In the genomic region with DNA sequence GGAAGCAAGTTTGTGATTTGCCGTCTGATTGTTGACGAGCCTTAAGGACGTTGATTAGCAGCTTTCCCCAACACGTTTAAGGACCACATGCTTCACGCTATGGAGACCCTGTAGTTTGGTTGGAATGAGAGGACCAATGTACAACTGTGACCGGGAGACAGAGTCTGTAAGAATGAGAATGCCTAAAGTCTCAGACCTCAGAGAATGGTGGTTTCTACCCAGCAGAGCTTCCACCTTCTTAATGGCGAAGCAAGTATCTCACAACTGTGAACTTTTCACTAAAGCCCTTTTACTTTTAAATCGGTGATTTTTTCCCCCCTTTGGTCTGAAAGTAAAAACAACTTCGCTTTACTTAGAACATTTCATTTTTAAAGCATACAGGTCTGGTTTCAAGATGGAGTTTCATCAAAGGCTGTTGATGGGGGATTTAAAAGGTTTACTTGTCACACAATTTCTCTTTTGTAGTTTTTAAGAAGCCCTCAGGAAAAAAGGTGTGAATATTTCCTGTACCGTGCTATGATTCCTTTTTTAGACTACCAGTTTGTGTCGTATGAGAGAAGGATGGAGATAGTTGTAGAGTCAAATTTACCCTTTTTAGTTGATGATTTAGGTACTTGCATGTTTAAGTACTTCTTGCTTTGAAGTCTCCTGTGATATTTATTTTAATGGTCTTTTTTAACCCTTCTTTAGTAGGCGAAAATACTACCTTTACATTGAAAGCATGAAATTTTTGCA, we compare ENCODE assay signal across 8 cellular contexts. TPM values are rescaled to one million over a fixed set of nuclear protein-coding genes. Genes with fewer than 3 reads are reported as not detected.
DNase-seq lines count a peak whose midpoint lies in the region; ATAC-seq, FAIRE-seq and TF ChIP-seq lines count a peak whose summit lies in the region.

No MANE protein-coding gene starts in this region.

- H3K9me3 Mint-ChIP-seq in activated T-cell treated with anti-CD3 and anti-CD28 coated beads, Interleukin-2, amount 50 U/mL, for 4 hours: no peaks in the 10 kb centered on the region
- H3K9me3 Mint-ChIP-seq in activated naive CD4-positive, alpha-beta T cell treated with anti-CD3 and anti-CD28 coated beads, Interleukin-2, amount 50 U/mL, for 72 hours: no peaks in the 10 kb centered on the region

- no peak for TF ChIP-seq EP300 in HepG2 (IDR thresholded peaks at IDR 0.05; ENCODE audit: low read depth in 2 of 2, low read length in 2 of 2)
- no peak for TF ChIP-seq EP300 in HepG2 (CRISPR knock-in tag; IDR thresholded peaks at IDR 0.05; ENCODE audit: borderline replicate concordance)
- no peak for TF ChIP-seq EP300 in tibial nerve (IDR thresholded peaks at IDR 0.05)

- BruUV-seq in HepG2 (replicated peaks; lab: Mats Ljungman, UMichigan): TSS peak; percentile 62

- H3K4me3 Mint-ChIP-seq in activated T-cell treated with anti-CD3 and anti-CD28 coated beads, Interleukin-2, amount 50 U/mL, for 4 hours: peak overlapping the region; percentile 93

- FAIRE-seq in HepG2 (lab: Jason Lieb, UNC): no peak

- TF ChIP-seq RAD21 in HepG2 (CRISPR knock-in tag; IDR thresholded peaks at IDR 0.05): no peak

- peaks cover 83% of the 10 kb centered on the region for H3K4me1 Mint-ChIP-seq in activated T-cell treated with anti-CD3 and anti-CD28 coated beads, Interleukin-2, amount 50 U/mL, for 4 hours (ENCODE audit: low read depth)

- WGBS in HepG2 (ENCODE audit: low lambda C conversion rate): 48% methylated on average over 12 of the region's 12 CpGs
- WGBS in tibial nerve, 2 donors: 46 to 47% methylated on average over 12 of the region's 12 CpGs

- TF ChIP-seq CTCF in HepG2 (CRISPR knock-in tag; IDR thresholded peaks at IDR 0.05): no peak
- TF ChIP-seq CTCF in tibial nerve (IDR thresholded peaks at IDR 0.05): no peak

- H3K27ac ChIP-seq in HepG2 (ENCODE audit: extremely low read length, insufficient read depth, low read length) (no peak overlapping the region), tibial nerve (peak overlapping the region in 3 of 4 donors; percentile 90 to 95 (median 95))

- peaks cover 7% of the 10 kb centered on the region for H3K79me2 ChIP-seq in HepG2 (ENCODE audit: insufficient read depth, low read length)

- no peak for TF ChIP-seq POLR2A in HepG2 (IDR thresholded peaks at IDR 0.05; ENCODE audit: insufficient read depth in 1 of 2, low read depth in 2 of 2, low read length in 2 of 2)
- TF ChIP-seq POLR2A in tibial nerve (IDR thresholded peaks at IDR 0.05): no peak

- H3K9me3 ChIP-seq in HepG2 (ENCODE audit: low read length) (no peaks in the 10 kb centered on the region), tibial nerve (no peaks in the 10 kb centered on the region)

- H3K4me2 ChIP-seq in HepG2 (ENCODE audit: low read depth, low read length): peak overlapping the region; percentile 85

- H3K36me3 ChIP-seq in HepG2 (replicated peaks in 1 of 2; ENCODE audit: control insufficient read depth in 1 of 2, insufficient read depth in 2 of 2, low read length in 2 of 2) (no peaks in the 10 kb centered on the region), tibial nerve (no peaks in the 10 kb centered on the region)

- H3K27me3 ChIP-seq in HepG2 (ENCODE audit: control insufficient read depth in 1 of 2, insufficient read depth in 2 of 2, low read length in 2 of 2): peaks cover 0 to 23% of the 10 kb centered on the region in 2 experiments; a peak in 3 of 5 replicates
- no peaks in the 10 kb centered on the region for H3K27me3 ChIP-seq in tibial nerve

- peak overlapping the region; percentile 49 to 77 (median 52); a peak in 4 of 6 replicates for H3K4me3 ChIP-seq in HepG2 (replicated peaks in 1 of 3; ENCODE audit: insufficient read depth in 1 of 3, low read depth in 2 of 3, low read length in 3 of 3)
- peak overlapping the region; percentile 91 to 94 (median 92) for H3K4me3 ChIP-seq in tibial nerve

- CTCF ChIA-PET in HepG2 (lab: Yijun Ruan, JAX; ENCODE audit: low intra/inter-chr PET ratio, low total read pairs): no interaction called here

- peak overlapping the region; percentile 77 for H2AFZ ChIP-seq in HepG2 (ENCODE audit: low read length)

- H3K9ac ChIP-seq in HepG2 (ENCODE audit: insufficient read depth, low read depth, low read length): peak overlapping the region; percentile 55; the same call in 1 of the 2 replicates

- H3K27me3 Mint-ChIP-seq in activated T-cell treated with anti-CD3 and anti-CD28 coated beads, Interleukin-2, amount 50 U/mL, for 4 hours (ENCODE audit: low read depth): no peaks in the 10 kb centered on the region

- H3K4me1 ChIP-seq in HepG2 (ENCODE audit: insufficient read depth, low read length): peaks cover 23% of the 10 kb centered on the region
- peaks cover 0 to 33% (median 5%) of the 10 kb centered on the region in 4 donors for H3K4me1 ChIP-seq in tibial nerve

- peaks cover 8% of the 10 kb centered on the region for H3K36me3 Mint-ChIP-seq in activated T-cell treated with anti-CD3 and anti-CD28 coated beads, Interleukin-2, amount 50 U/mL, for 4 hours (ENCODE audit: insufficient read depth)
- H3K36me3 Mint-ChIP-seq in activated naive CD4-positive, alpha-beta T cell treated with anti-CD3 and anti-CD28 coated beads, Interleukin-2, amount 50 U/mL, for 72 hours: peaks cover 12 to 21% of the 10 kb centered on the region in 2 donors

- intact Hi-C loops in HepG2 (cut with micrococcal nuclease; ENCODE audit: unreplicated experiment): loop anchor here (1.0 kb wide), 2 partner anchors 60 to 103 kb away; no protein-coding TSS in a partner anchor

- no peaks in the 10 kb centered on the region for H4K20me1 ChIP-seq in HepG2 (ENCODE audit: insufficient read depth, low read length)

- H3K27ac Mint-ChIP-seq in activated naive CD4-positive, alpha-beta T cell treated with anti-CD3 and anti-CD28 coated beads, Interleukin-2, amount 50 U/mL, for 72 hours: peak overlapping the region; percentile 84 to 95

- in situ Hi-C loops in HepG2 (cut with HindIII; ENCODE audit: extremely low pct_ligation_motif_present, low pct_unique_long_range_greater_than_20kb): no loop called here

- POLR2A ChIA-PET in HepG2 (lab: Yijun Ruan, JAX): interaction anchor here (1.0 to 2.5 kb wide), 3 partner anchors 56 to 100 kb away, joined by 3 to 10 read pairs (median 7); no protein-coding TSS in a partner anchor

- DNase-seq in activated T-cell treated with anti-CD3 and anti-CD28 coated beads, Interleukin-2, amount 50 U/mL, for 4 hours: no peak
- DNase-seq in activated T-cell treated with anti-CD3 and anti-CD28 coated beads, Interleukin-2, amount 50 U/mL, for 48 hours: no peak
- DNase-seq in activated naive CD4-positive, alpha-beta T cell treated with anti-CD3 and anti-CD28 coated beads, Interleukin-2, amount 50 U/mL, for 72 hours (ENCODE audit: low spot score in 2 of 2): no peak
- DNase-seq in HepG2 (ENCODE audit: low spot score): no peak
- no peak for DNase-seq in tibial nerve (ENCODE audit: low spot score in 2 of 2)
- DNase-seq in dermis blood vessel endothelial cell: no peak
- DNase-seq in NCI-H226: no peak

- ATAC-seq in activated T-cell treated with anti-CD3 and anti-CD28 coated beads, Interleukin-2, amount 50 U/mL, for 4 hours: no peak
- no peak for ATAC-seq in activated naive CD4-positive, alpha-beta T cell treated with anti-CD3 and anti-CD28 coated beads, Interleukin-2, amount 50 U/mL, for 72 hours
- ATAC-seq in HepG2 (no peak), HG03095 (IDR thresholded peaks at IDR 0.05; ENCODE audit: unreplicated experiment) (no peak)

TF ChIP-seq in HepG2, 621 proteins besides CTCF, POLR2A, EP300 and RAD21 (continues in another document):
- TF ChIP-seq GTF3A (CRISPR knock-in tag; conservative IDR thresholded peaks at IDR 0.05): no peak
- TF ChIP-seq ZNF557 (CRISPR knock-in tag; IDR thresholded peaks at IDR 0.05): no peak
- TF ChIP-seq SUZ12 (IDR thresholded peaks at IDR 0.05; ENCODE audit: low read depth, low read length): no peak
- TF ChIP-seq BHLHE40 (IDR thresholded peaks at IDR 0.05; ENCODE audit: low read length): no peak
- TF ChIP-seq, protein P1, sequence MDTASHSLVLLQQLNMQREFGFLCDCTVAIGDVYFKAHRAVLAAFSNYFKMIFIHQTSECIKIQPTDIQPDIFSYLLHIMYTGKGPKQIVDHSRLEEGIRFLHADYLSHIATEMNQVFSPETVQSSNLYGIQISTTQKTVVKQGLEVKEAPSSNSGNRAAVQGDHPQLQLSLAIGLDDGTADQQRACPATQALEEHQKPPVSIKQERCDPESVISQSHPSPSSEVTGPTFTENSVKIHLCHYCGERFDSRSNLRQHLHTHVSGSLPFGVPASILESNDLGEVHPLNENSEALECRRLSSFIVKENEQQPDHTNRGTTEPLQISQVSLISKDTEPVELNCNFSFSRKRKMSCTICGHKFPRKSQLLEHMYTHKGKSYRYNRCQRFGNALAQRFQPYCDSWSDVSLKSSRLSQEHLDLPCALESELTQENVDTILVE (CRISPR knock-in tag; IDR thresholded peaks at IDR 0.05): no peak

RNA-seq across cellular contexts. Expression of gene TTC39C, which starts 1.5 kb away (rescaled TPM):
- total RNA-seq in activated T-cell treated with anti-CD3 and anti-CD28 coated beads, Interleukin-2, amount 50 U/mL, for 4 hours: 10 to 100 TPM; 23.6 to 37.3 (median 31.5) TPM
- total RNA-seq in activated naive CD4-positive, alpha-beta T cell treated with anti-CD3 and anti-CD28 coated beads, Interleukin-2, amount 50 U/mL, for 72 hours: 10 to 100 TPM; 44.0 to 46.2 TPM
- 25.9 and 28.1 TPM in 2 replicates for total RNA-seq in HepG2 (2016; rRNA removed; fragmentation: Illumina TruSeq; extraction: Trizol)
- 52.8 and 57.1 TPM in 2 replicates for total RNA-seq in HepG2 (2016; cell fraction: cytosol; rRNA removed; fragmentation: Illumina TruSeq; extraction: Trizol; ENCODE audit: low read depth)
- total RNA-seq in HepG2 (2016; cell fraction: insoluble cytoplasmic fraction; rRNA removed; fragmentation: Illumina TruSeq; extraction: Trizol): 23.2 and 24.1 TPM in 2 replicates
- total RNA-seq in HepG2 (2016; cell fraction: membrane; rRNA removed; fragmentation: Illumina TruSeq; extraction: Trizol): 53.3 and 53.4 TPM in 2 replicates
- total RNA-seq in HepG2 (2016; cell fraction: nucleus; rRNA removed; fragmentation: Illumina TruSeq; extraction: Trizol): 21.2 and 27.7 TPM in 2 replicates
- 14.9 and 19.1 TPM in 2 replicates for polyA plus RNA-seq in HepG2 (2011; rRNA removed)
- polyA plus RNA-seq in HepG2 (2011; cell fraction: cytosol; rRNA removed): 8.9 and 10.8 TPM in 2 replicates
- 17.1 and 18.8 TPM in 2 replicates for polyA plus RNA-seq in HepG2 (2011; cell fraction: nucleus; rRNA removed)
- 9.2 and 12.3 TPM in 2 replicates for polyA plus RNA-seq in HepG2 (2012)
- polyA plus RNA-seq in HepG2 (2016; cell fraction: cytosol; fragmentation: Illumina TruSeq; extraction: Trizol; ENCODE audit: low read depth): 50.0 and 57.9 TPM in 2 replicates
- polyA plus RNA-seq in HepG2 (2016; cell fraction: insoluble cytoplasmic fraction; fragmentation: Illumina TruSeq; extraction: Trizol; ENCODE audit: low read depth): 23.4 and 24.5 TPM in 2 replicates
- polyA plus RNA-seq in HepG2 (2016; cell fraction: membrane; fragmentation: Illumina TruSeq; extraction: Trizol; ENCODE audit: low read depth): 47.4 and 56.0 TPM in 2 replicates
- 25.5 and 26.3 TPM in 2 replicates for polyA plus RNA-seq in HepG2 (2016; cell fraction: nucleus; fragmentation: Illumina TruSeq; extraction: Trizol; ENCODE audit: insufficient read depth, low read depth)
- polyA minus RNA-seq in HepG2 (2011; rRNA and poly(A)+ RNA removed; ENCODE audit: low replicate concordance): 10.1 and 38.1 TPM in 2 replicates
- 14.6 and 16.9 TPM in 2 replicates for polyA minus RNA-seq in HepG2 (2011; cell fraction: cytosol; rRNA and poly(A)+ RNA removed)
- 31.3 and 32.3 TPM in 2 replicates for polyA minus RNA-seq in HepG2 (2011; cell fraction: nucleus; rRNA and poly(A)+ RNA removed)
- 10 to 100 TPM; 22.6 to 35.1 (median 29.3) TPM for total RNA-seq in tibial nerve
- 2.0 TPM in 2 replicates for total RNA-seq in dermis blood vessel endothelial cell
